Comparison of ENCODE assay signal across 1 cellular context in the genomic region with DNA sequence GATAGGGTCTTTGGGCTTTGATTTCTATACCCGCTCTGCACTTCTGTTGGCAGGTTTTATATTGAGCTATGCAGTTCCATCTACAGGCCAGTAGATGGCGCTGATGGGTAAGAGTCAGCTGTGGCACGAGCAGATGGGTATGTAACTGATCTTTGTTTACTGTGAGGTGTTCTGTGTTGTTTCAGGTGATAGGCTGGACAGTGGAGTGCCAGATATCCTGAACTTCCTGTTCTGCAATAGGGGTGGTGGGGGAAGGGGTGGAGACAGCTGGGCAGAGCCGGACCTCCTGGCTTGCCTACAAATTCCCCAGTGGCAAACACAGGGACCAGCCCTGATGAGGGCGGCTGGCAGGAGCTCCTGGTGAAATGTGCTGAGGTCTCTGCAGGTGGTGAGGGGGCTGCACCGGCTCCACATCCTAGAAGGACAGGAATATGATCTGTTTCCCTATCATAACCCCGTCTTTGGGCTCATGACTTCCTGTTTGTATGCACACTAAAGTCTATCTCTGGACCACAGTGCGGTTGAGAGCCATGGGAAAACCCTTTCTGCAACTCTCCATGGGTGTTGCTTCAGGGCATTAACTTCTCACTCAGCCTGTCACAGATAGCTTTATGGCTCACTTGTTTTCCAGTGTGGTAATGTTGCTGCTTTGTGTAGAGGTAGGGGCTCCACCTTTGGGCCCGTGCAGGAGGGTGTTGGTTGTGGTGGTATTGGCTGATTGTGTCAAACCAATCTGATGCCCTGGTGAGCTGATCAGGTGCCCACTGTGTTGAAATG.
TF ChIP-seq lines count a peak whose summit lies in the region.

No MANE protein-coding gene starts in this region.

TF ChIP-seq in H1, 55 proteins besides CTCF, POLR2A, EP300 and RAD21 (continued from another document):
- TF ChIP-seq SAP30 (IDR thresholded peaks at IDR 0.05; ENCODE audit: insufficient read depth, insufficient replicate concordance, low read length) (no peak), TCF12 (IDR thresholded peaks at IDR 0.05; ENCODE audit: low read depth, low read length) (0 out of 2 replicates have a peak, but pooled peaks have one; percentile 70), SP2 (IDR thresholded peaks at IDR 0.05; ENCODE audit: low read length) (no peak), SRF (IDR thresholded peaks at IDR 0.05; ENCODE audit: low read depth, low read length) (no peak), HDAC2 (IDR thresholded peaks at IDR 0.05; ENCODE audit: borderline replicate concordance in 1 of 2, low read depth in 2 of 2, low read length in 2 of 2) (0 out of 4 replicates have a peak, but pooled peaks of 1 of the 2 experiments have one; percentile 20), KDM4A (IDR thresholded peaks at IDR 0.05; ENCODE audit: low read depth, low read length, severe bottlenecking) (no peak), HDAC6 (IDR thresholded peaks at IDR 0.05; ENCODE audit: low read depth, low read length) (no peak), ASH2L (IDR thresholded peaks at IDR 0.05; ENCODE audit: low read length) (no peak), POU5F1 (IDR thresholded peaks at IDR 0.05; ENCODE audit: low read depth, low read length) (no peak), KDM1A (IDR thresholded peaks at IDR 0.05; ENCODE audit: borderline replicate concordance, low read length) (no peak), GTF2F1 (IDR thresholded peaks at IDR 0.05; ENCODE audit: borderline replicate concordance, low read depth, low read length) (no peak), NRF1 (IDR thresholded peaks at IDR 0.05; ENCODE audit: low read depth, low read length) (no peak), YY1 (IDR thresholded peaks at IDR 0.05; ENCODE audit: low read depth, low read length) (no peak), FOSL1 (IDR thresholded peaks at IDR 0.05; ENCODE audit: insufficient read depth, low read depth, low read length) (no peak), CHD2 (IDR thresholded peaks at IDR 0.05; ENCODE audit: low read length) (no peak), SIN3A (conservative IDR thresholded peaks at IDR 0.05 in 1 of 2, IDR thresholded peaks at IDR 0.05 in 1 of 2; ENCODE audit: low read depth in 1 of 2, low read length in 2 of 2) (no peak; a peak in 1 of 4 replicates), SIRT6 (IDR thresholded peaks at IDR 0.05; ENCODE audit: low read length) (no peak), TEAD4 (IDR thresholded peaks at IDR 0.05; ENCODE audit: low read depth, low read length) (0 out of 2 replicates have a peak, but pooled peaks have one; percentile 46)
- TF ChIP-seq, protein P1, sequence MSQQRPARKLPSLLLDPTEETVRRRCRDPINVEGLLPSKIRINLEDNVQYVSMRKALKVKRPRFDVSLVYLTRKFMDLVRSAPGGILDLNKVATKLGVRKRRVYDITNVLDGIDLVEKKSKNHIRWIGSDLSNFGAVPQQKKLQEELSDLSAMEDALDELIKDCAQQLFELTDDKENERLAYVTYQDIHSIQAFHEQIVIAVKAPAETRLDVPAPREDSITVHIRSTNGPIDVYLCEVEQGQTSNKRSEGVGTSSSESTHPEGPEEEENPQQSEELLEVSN (IDR thresholded peaks at IDR 0.05): no peak
